13 cellular contexts compared by ENCODE assay signal in the genomic region with DNA sequence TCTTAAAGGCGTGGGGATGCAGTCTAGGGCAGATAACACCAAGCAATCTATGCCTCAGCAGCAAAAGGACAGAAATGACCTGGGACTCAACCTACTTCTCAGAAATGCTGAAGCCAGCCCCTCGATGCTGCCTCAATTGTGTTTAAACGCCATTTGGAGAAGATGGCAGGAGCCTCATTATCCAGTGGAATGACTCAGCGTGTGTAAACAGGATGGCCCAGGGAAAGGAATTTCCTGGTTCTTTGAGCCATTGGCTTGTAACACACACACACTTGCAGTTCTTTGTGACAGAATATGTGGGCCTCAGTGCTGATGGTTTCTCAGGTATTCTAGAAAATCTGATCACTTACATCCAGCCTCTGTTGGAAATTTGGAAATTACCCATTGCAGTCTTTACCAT.
A peak's percentile ranks its signal among the peaks of the same experiment; 100 is the strongest.
DNase-seq lines count a peak whose midpoint lies in the region; ATAC-seq and TF ChIP-seq lines count a peak whose summit lies in the region.
"Had no signal": no experiment of that assay in that cellular context is flagged by ENCODE, and none has a peak within 500 bp of the region (broad histone marks: within the 10 kb centered on the region; RNA-seq: fewer than 3 reads in every experiment).

No MANE protein-coding gene starts in this region.

- H2BK120ac ChIP-seq in IMR-90 (ENCODE audit: low read depth, low read length) (peak overlapping the region; percentile 92), mesendoderm (ENCODE audit: low read depth, low read length) (peak overlapping the region; percentile 30)

- intact Hi-C loops in Caco-2 (cut with micrococcal nuclease; ENCODE audit: unreplicated experiment): no loop called here
- intact Hi-C loops in IMR-90 (cut with micrococcal nuclease): no loop called here
- intact Hi-C loops in esophagus squamous epithelium (cut with DNase I): no loop called here

- dilution Hi-C loops in IMR-90 (cut with HindIII; ENCODE audit: low sequenced_read_pairs, unreplicated experiment): no loop called here

- H3K4ac ChIP-seq in IMR-90 (ENCODE audit: low read depth, low read length) (peak overlapping the region; percentile 83), mesendoderm (ENCODE audit: low read depth, low read length) (no peak overlapping the region)

- CTCF ChIA-PET in Caco-2 (lab: Charles Lee) (no interaction called here), IMR-90 (lab: Yijun Ruan, JAX) (no interaction called here)

- H3K4me1 ChIP-seq in Caco-2 (peaks cover 16% of the 10 kb centered on the region; the same call in 1 of the 2 replicates), IMR-90 (ENCODE audit: control insufficient read depth, insufficient read depth, low read length) (peaks cover 21% of the 10 kb centered on the region), mesendoderm (ENCODE audit: control insufficient read depth, low read depth, low read length) (peaks cover 17% of the 10 kb centered on the region), esophagus squamous epithelium (peaks cover 0 to 21% (median 0%) of the 10 kb centered on the region in 3 donors)

- no peaks in the 10 kb centered on the region for H3K36me3 Mint-ChIP-seq in Caco-2 (ENCODE audit: insufficient read depth, unreplicated experiment)
- H3K36me3 Mint-ChIP-seq: CD4-positive, CD25-positive, alpha-beta regulatory T cell had no signal

- H4K8ac ChIP-seq in IMR-90 (ENCODE audit: low read depth in 2 of 2, low read length in 2 of 2) (peak overlapping the region in 1 of 2 experiments; percentile 56; a peak in 3 of 4 replicates), mesendoderm (ENCODE audit: low read depth, low read length) (no peak overlapping the region)

- no peaks in the 10 kb centered on the region for H3K27me3 Mint-ChIP-seq in Caco-2 (ENCODE audit: insufficient read depth, unreplicated experiment)
- H3K27me3 Mint-ChIP-seq: CD4-positive, CD25-positive, alpha-beta regulatory T cell had no signal

- H3K14ac ChIP-seq in IMR-90 (replicated peaks; ENCODE audit: low read depth, low read length): peak overlapping the region; percentile 77; the same call in 1 of the 2 replicates

- peak overlapping the region; percentile 31 for H2AK9ac ChIP-seq in IMR-90 (replicated peaks; ENCODE audit: low read depth, low read length, poor library complexity)

- BruUV-seq in Caco-2 (replicated peaks; lab: Mats Ljungman, UMichigan): no TSS peak
- no TSS peak for BruUV-seq in IMR-90 (replicated peaks; lab: Mats Ljungman, UMichigan)

- H3K18ac ChIP-seq in IMR-90 (ENCODE audit: low read depth, low read length): peak overlapping the region; percentile 90
- peak overlapping the region; percentile 0 for H3K18ac ChIP-seq in mesendoderm (ENCODE audit: low read length)

- H2AK5ac ChIP-seq in IMR-90 (ENCODE audit: low read depth, low read length): peak overlapping the region; percentile 56; the same call in 1 of the 2 replicates
- no peak overlapping the region for H2AK5ac ChIP-seq in mesendoderm (ENCODE audit: low read length)

- H3K56ac ChIP-seq in IMR-90 (ENCODE audit: extremely low read depth, insufficient read depth, low read length) (no peak overlapping the region; the same call in 1 of the 2 replicates), mesendoderm (ENCODE audit: low read length) (peak overlapping the region; percentile 15)

- H4K20me1 ChIP-seq in IMR-90 (ENCODE audit: insufficient read depth, low read length): no peaks in the 10 kb centered on the region

- peaks cover 22% of the 10 kb centered on the region for H3K4me1 Mint-ChIP-seq in Caco-2 (ENCODE audit: low read depth, unreplicated experiment)
- H3K4me1 Mint-ChIP-seq: CD4-positive, CD25-positive, alpha-beta regulatory T cell had no signal

- ATAC-seq in IMR-90 (ENCODE audit: low read depth): peak; percentile 51
- ATAC-seq in HG02973 (IDR thresholded peaks at IDR 0.05; ENCODE audit: unreplicated experiment): no peak
- ATAC-seq: activated T-cell treated with anti-CD3 and anti-CD28 coated beads, Interleukin-2, amount 50 U/mL, for 72 hours had no signal

- TF ChIP-seq RAD21 in IMR-90 (IDR thresholded peaks at IDR 0.05; ENCODE audit: low read length): no peak

- H3K4me3 ChIP-seq in Caco-2 (ENCODE audit: low read depth, low read length) (no peak overlapping the region), IMR-90 (ENCODE audit: insufficient read depth, low read depth, low read length) (no peak overlapping the region), mesendoderm (ENCODE audit: low read length) (no peak overlapping the region), esophagus squamous epithelium (no peak overlapping the region)

- H3K79me2 ChIP-seq in mesendoderm (ENCODE audit: control insufficient read depth, insufficient read depth, low read length): no peaks in the 10 kb centered on the region

- H3K9ac ChIP-seq in IMR-90 (ENCODE audit: low read depth, low read length) (no peak overlapping the region), mesendoderm (ENCODE audit: low read length) (no peak overlapping the region)

- TF ChIP-seq CTCF in Caco-2 (IDR thresholded peaks at IDR 0.05; ENCODE audit: insufficient read depth in 1 of 2, low read depth in 1 of 2, low read length in 1 of 2, severe bottlenecking in 1 of 2, unreplicated experiment in 1 of 2) (no peak), IMR-90 (conservative IDR thresholded peaks at IDR 0.05; ENCODE audit: low read depth, low read length) (no peak), esophagus squamous epithelium (IDR thresholded peaks at IDR 0.05) (no peak)

- H2BK15ac ChIP-seq in IMR-90 (ENCODE audit: low read depth, low read length): peak overlapping the region; percentile 42; the same call in 2 of the 3 replicates
- no peak overlapping the region for H2BK15ac ChIP-seq in mesendoderm (replicated peaks; ENCODE audit: low read depth)

- TF ChIP-seq POLR2A in IMR-90 (IDR thresholded peaks at IDR 0.05; ENCODE audit: low read depth, low read length) (no peak), esophagus squamous epithelium (IDR thresholded peaks at IDR 0.05) (no peak)

- no peak overlapping the region; the same call in 1 of the 2 replicates for H3K4me2 ChIP-seq in IMR-90 (ENCODE audit: low read depth, low read length)
- no peak overlapping the region for H3K4me2 ChIP-seq in mesendoderm (ENCODE audit: low read length)

- no peak overlapping the region for H3K27ac ChIP-seq in IMR-90 (ENCODE audit: insufficient read depth, low read length)
- H3K27ac ChIP-seq in mesendoderm (ENCODE audit: low read depth, low read length): no peak overlapping the region
- H3K27ac ChIP-seq in esophagus squamous epithelium: peak overlapping the region in 1 of 4 donors; percentile 22

- H3K36me3 ChIP-seq in Caco-2 (ENCODE audit: control insufficient read depth, insufficient read depth, low read length) (no peaks in the 10 kb centered on the region), IMR-90 (ENCODE audit: control insufficient read depth, insufficient read depth, low read length) (no peaks in the 10 kb centered on the region), mesendoderm (ENCODE audit: control insufficient read depth, insufficient read depth, low read length) (no peaks in the 10 kb centered on the region), esophagus squamous epithelium (no peaks in the 10 kb centered on the region)

- H3K27ac Mint-ChIP-seq in Caco-2 (ENCODE audit: unreplicated experiment): peak overlapping the region; percentile 13
- H3K27ac Mint-ChIP-seq: activated T-cell treated with anti-CD3 and anti-CD28 coated beads, Interleukin-2, amount 50 U/mL, for 72 hours; CD4-positive, CD25-positive, alpha-beta regulatory T cell had no signal

- 64% methylated on average over 4 of the region's 4 CpGs; no CpG with 5 or more reads in 1 of the 2 experiments for WGBS in IMR-90 (ENCODE audit: extremely low coverage in 2 of 2, insufficient read length in 1 of 2), 2 experiments
- WGBS in mesendoderm (ENCODE audit: extremely low coverage, insufficient coverage, low lambda C conversion rate): no CpG with 5 or more reads among the region's 4 CpGs
- WGBS in esophagus squamous epithelium, 2 donors: 31 to 43% methylated on average over 4 of the region's 4 CpGs

- in situ Hi-C loops in IMR-90 (cut with MboI; ENCODE audit: low sequenced_read_pairs): no loop called here

- peak overlapping the region; percentile 70; the same call in 1 of the 2 replicates for H3K23ac ChIP-seq in IMR-90 (ENCODE audit: low read depth, low read length)
- no peak overlapping the region for H3K23ac ChIP-seq in mesendoderm (ENCODE audit: low read length)

- H4K91ac ChIP-seq in IMR-90 (ENCODE audit: insufficient read depth, low read depth, low read length): peak overlapping the region; percentile 78

- H3K27me3 ChIP-seq in Caco-2 (replicated peaks; ENCODE audit: control insufficient read depth, insufficient read depth, low read length): no peaks in the 10 kb centered on the region
- no peaks in the 10 kb centered on the region for H3K27me3 ChIP-seq in IMR-90 (ENCODE audit: control insufficient read depth, insufficient read depth, low read length)
- no peaks in the 10 kb centered on the region for H3K27me3 ChIP-seq in mesendoderm (ENCODE audit: insufficient read depth, low read length, poor library complexity)
- H3K27me3 ChIP-seq in esophagus squamous epithelium: no peaks in the 10 kb centered on the region

- no peak overlapping the region for H3K4me3 Mint-ChIP-seq in Caco-2 (ENCODE audit: unreplicated experiment)
- H3K4me3 Mint-ChIP-seq: activated T-cell treated with anti-CD3 and anti-CD28 coated beads, Interleukin-2, amount 50 U/mL, for 72 hours; CD4-positive, CD25-positive, alpha-beta regulatory T cell had no signal

- no peak for DNase-seq in Caco-2
- peak; percentile 71 for DNase-seq in IMR-90
- DNase-seq in dermis blood vessel endothelial cell: peak; percentile 95
- peak; percentile 67 for DNase-seq in mesendoderm
- no peak for DNase-seq in esophagus squamous epithelium (lab: John Stamatoyannopoulos, UW)
- DNase-seq in NCI-H526 (lab: John Stamatoyannopoulos, UW): no peak
- no peak for DNase-seq in cerebellar nuclear complex (lab: John Stamatoyannopoulos, UW)
- DNase-seq: activated T-cell treated with anti-CD3 and anti-CD28 coated beads, Interleukin-2, amount 50 U/mL, for 72 hours; CD4-positive, CD25-positive, alpha-beta regulatory T cell; Kasumi-1; left cardiac atrium; SIG-M5 had no signal

- H2BK5ac ChIP-seq in IMR-90 (ENCODE audit: low read depth, low read length, poor library complexity, severe bottlenecking) (peak overlapping the region; percentile 84), mesendoderm (ENCODE audit: low read length) (peak overlapping the region; percentile 29)

- H3K9me3 ChIP-seq in Caco-2 (no peaks in the 10 kb centered on the region), IMR-90 (ENCODE audit: control insufficient read depth, insufficient read depth, low read length) (no peaks in the 10 kb centered on the region), esophagus squamous epithelium (no peaks in the 10 kb centered on the region)

- H3K79me1 ChIP-seq in IMR-90 (ENCODE audit: low read depth in 1 of 2, low read length in 2 of 2) (no peaks in the 10 kb centered on the region), mesendoderm (ENCODE audit: low read length) (no peaks in the 10 kb centered on the region)

- POLR2A ChIA-PET in Caco-2 (lab: Charles Lee): no interaction called here
- POLR2A ChIA-PET in IMR-90 (lab: Charles Lee; ENCODE audit: unreplicated experiment): no interaction called here

- H2AFZ ChIP-seq in IMR-90 (replicated peaks; ENCODE audit: low read length, poor library complexity): peak overlapping the region; percentile 81

- H2BK20ac ChIP-seq in IMR-90 (ENCODE audit: low read depth, low read length): peak overlapping the region; percentile 91

- H4K5ac ChIP-seq in IMR-90 (ENCODE audit: low read depth, low read length): peak overlapping the region; percentile 95; the same call in 1 of the 2 replicates
- H4K5ac ChIP-seq in mesendoderm (ENCODE audit: low read length): no peak overlapping the region

- peaks cover 15% of the 10 kb centered on the region for H3K9me3 Mint-ChIP-seq in Caco-2 (ENCODE audit: unreplicated experiment)
- H3K9me3 Mint-ChIP-seq: activated T-cell treated with anti-CD3 and anti-CD28 coated beads, Interleukin-2, amount 50 U/mL, for 72 hours had no signal

- H3K9me1 ChIP-seq in IMR-90 (ENCODE audit: insufficient read depth, low read length): peaks cover 4% of the 10 kb centered on the region

Comparison
In these comparisons a context has a peak if more than half of its experiments do, and no peak if none do; other contexts are left out.
1. DNase-seq: peak in IMR-90 (single experiment), dermis blood vessel endothelial cell (single experiment) and mesendoderm (single experiment); none in Caco-2 (0 of 2), esophagus squamous epithelium (single experiment), NCI-H526 (0 of 2) and cerebellar nuclear complex (0 of 2).